ENCODE assay signal across 9 cellular contexts in genomic region chr9:84296146-84296843, GRCh38. TPM values are rescaled to one million over a fixed set of nuclear protein-coding genes. Genes with fewer than 3 reads are reported as not detected.
A peak's percentile ranks its signal among the peaks of the same experiment; 100 is the strongest.
DNase-seq lines count a peak whose midpoint lies in the region; ATAC-seq lines count a peak whose summit lies in the region.
"Had no signal": no experiment of that assay in that cellular context is flagged by ENCODE, and none has a peak within 500 bp of the region (broad histone marks: within the 10 kb centered on the region; RNA-seq: fewer than 3 reads in every experiment).

No MANE protein-coding gene starts in this region.

- ATAC-seq in GM19023 (IDR thresholded peaks at IDR 0.05; ENCODE audit: unreplicated experiment): peak; percentile 60
- ATAC-seq in HG03097 (IDR thresholded peaks at IDR 0.05; ENCODE audit: low FRiP score, unreplicated experiment): peak; percentile 33
- no peak for ATAC-seq in sciatic nerve

- intact Hi-C loops in sciatic nerve (cut with DNase I): no loop called here

- peak; percentile 4 to 54 for DNase-seq in activated CD4-positive, alpha-beta T cell treated with anti-CD3 and anti-CD28 coated beads, Interleukin-2, amount 50 U/mL, for 24 hours (ENCODE audit: low read depth in 1 of 2, low spot score in 1 of 2)
- DNase-seq in glomerular visceral epithelial cell (ENCODE audit: extremely low spot score): peak; percentile 55
- DNase-seq in AML-193 (lab: John Stamatoyannopoulos, UW): no peak
- DNase-seq in NCI-H510A (lab: John Stamatoyannopoulos, UW): no peak
- no peak for DNase-seq in sciatic nerve (ENCODE audit: low spot score)
- no peak for DNase-seq in SIG-M5 treated with dmso at 0.1 percent for 504 hours (lab: John Stamatoyannopoulos, UW; ENCODE audit: unreplicated experiment)

RNA-seq across cellular contexts. Expression of gene SLC28A3, which starts 44.3 kb away (rescaled TPM):
- 0.27 TPM for total RNA-seq in sciatic nerve
- total RNA-seq: pulmonary artery endothelial cell had no signal

Comparison
In these comparisons a context has a peak if more than half of its experiments do, and no peak if none do; other contexts are left out.
1. DNase-seq: peak in activated CD4-positive, alpha-beta T cell treated with anti-CD3 and anti-CD28 coated beads, Interleukin-2, amount 50 U/mL, for 24 hours (2 of 2) and glomerular visceral epithelial cell (single experiment); none in AML-193 (0 of 2), NCI-H510A (single experiment), sciatic nerve (single experiment) and SIG-M5 treated with dmso at 0.1 percent for 504 hours (single experiment).